Comparison of ENCODE assay signal across 3 cellular contexts in genomic region chr4:71181332-71181731, GRCh38.
TF ChIP-seq lines count a peak whose summit lies in the region.

No MANE protein-coding gene starts in this region.

TF ChIP-seq in HepG2, 621 proteins besides CTCF, POLR2A, EP300 and RAD21:
- TF ChIP-seq SYNCRIP (IDR thresholded peaks at IDR 0.05; ENCODE audit: insufficient read depth, low read depth, low read length) (no peak), ZNF354B (CRISPR knock-in tag; IDR thresholded peaks at IDR 0.05) (no peak), ATF7 (IDR thresholded peaks at IDR 0.05) (peak; percentile 68), ATF7 (CRISPR knock-in tag; IDR thresholded peaks at IDR 0.05) (no peak)

TF ChIP-seq in HEK293, 187 proteins besides CTCF, POLR2A, EP300 and RAD21:
- TF ChIP-seq ZNF148 (tag by site-specific recombination; IDR thresholded peaks at IDR 0.05; ENCODE audit: borderline replicate concordance) (no peak), ATF2 (tag by site-specific recombination; IDR thresholded peaks at IDR 0.05; ENCODE audit: low read depth) (0 out of 2 replicates have a peak, but pooled peaks have one; percentile 10), EGR2 (tag by site-specific recombination; IDR thresholded peaks at IDR 0.05; ENCODE audit: low read depth) (no peak), ZNF362 (tag by site-specific recombination; IDR thresholded peaks at IDR 0.05) (no peak)

TF ChIP-seq in IMR-90, 13 proteins besides CTCF, POLR2A, EP300 and RAD21:
- TF ChIP-seq CEBPB (IDR thresholded peaks at IDR 0.05; ENCODE audit: low read depth, low read length) (peak; percentile 55), RCOR1 (IDR thresholded peaks at IDR 0.05; ENCODE audit: insufficient replicate concordance, low read length) (no peak)
